12 cellular contexts compared by ENCODE assay signal in genomic region chr7:131111-132094, GRCh38.
DNase-seq lines count a peak whose midpoint lies in the region; ATAC-seq, FAIRE-seq and TF ChIP-seq lines count a peak whose summit lies in the region.
"Had no signal": no experiment of that assay in that cellular context is flagged by ENCODE, and none has a peak within 500 bp of the region (broad histone marks: within the 10 kb centered on the region; RNA-seq: fewer than 3 reads in every experiment).

No MANE protein-coding gene starts in this region.

- no peak for FAIRE-seq in GM12892 (lab: Jason Lieb, UNC)

- DNase-seq in NCI-H345 (lab: John Stamatoyannopoulos, UW) (peak; percentile 9), NCI-H345 treated with DMSO at 0.1 percent for 48 hours (lab: John Stamatoyannopoulos, UW; ENCODE audit: unreplicated experiment) (no peak), dorsolateral prefrontal cortex (peak in 8 of 10 donors; percentile 20 to 83 (median 73)), mesenchymal stem cell (no peak), testis (peak; percentile 78), GM12892 (ENCODE audit: insufficient read length) (no peak), gastrocnemius medialis (no peak), NCI-H524 treated with DMSO at 0.1 percent for 48 hours (lab: John Stamatoyannopoulos, UW) (no peak)
- DNase-seq: activated CD4-positive, alpha-beta T cell treated with anti-CD3 and anti-CD28 coated beads for 48 hours; naive thymus-derived CD8-positive, alpha-beta T cell had no signal

- peak overlapping the region in 3 of 59 donors; percentile 3 to 29 (median 12) for H3K4me3 ChIP-seq in dorsolateral prefrontal cortex
- H3K4me3 ChIP-seq in mesenchymal stem cell (ENCODE audit: insufficient read depth in 1 of 2, low read depth in 1 of 2, low read length in 2 of 2) = no peak overlapping the region
- no peak overlapping the region for H3K4me3 ChIP-seq in testis
- H3K4me3 ChIP-seq in gastrocnemius medialis = no peak overlapping the region
- H3K4me3 ChIP-seq: spleen, vagina had no signal

- intact Hi-C loops in dorsolateral prefrontal cortex (cut with DNase I) (no loop called here), testis (cut with DNase I; ENCODE audit: low total_unique reads) (no loop called here), gastrocnemius medialis (cut with DNase I; ENCODE audit: low total_unique reads) (no loop called here)

- no peaks in the 10 kb centered on the region for H3K79me1 ChIP-seq in mesenchymal stem cell (replicated peaks; ENCODE audit: low read length, poor library complexity, severe bottlenecking)

- H3K18ac ChIP-seq in mesenchymal stem cell (ENCODE audit: low read depth in 1 of 2, low read length in 2 of 2) = no peak overlapping the region

- H3K9me3 ChIP-seq in mesenchymal stem cell (ENCODE audit: control insufficient read depth, low read length) (no peaks in the 10 kb centered on the region), testis (no peaks in the 10 kb centered on the region), gastrocnemius medialis (no peaks in the 10 kb centered on the region)
- H3K9me3 ChIP-seq: spleen, vagina had no signal

- no peak overlapping the region for H3K4ac ChIP-seq in mesenchymal stem cell (ENCODE audit: low read depth in 1 of 2, low read length in 2 of 2)

- H3K4me2 ChIP-seq in mesenchymal stem cell (ENCODE audit: low read length, poor library complexity, severe bottlenecking) = no peak overlapping the region

- H2AK5ac ChIP-seq in mesenchymal stem cell (ENCODE audit: low read length, severe bottlenecking) = no peak overlapping the region

- 75% methylated on average over 22 of the region's 24 CpGs for WGBS in mesenchymal stem cell
- WGBS in testis, 2 donors = 52 to 94% methylated on average over 6 to 24 of the region's 24 CpGs

- ATAC-seq in gastrocnemius medialis = no peak
- ATAC-seq: naive thymus-derived CD8-positive, alpha-beta T cell had no signal

- H3K4me1 ChIP-seq in mesenchymal stem cell (ENCODE audit: control insufficient read depth, insufficient read depth, low read depth, low read length) = peaks cover 2% of the 10 kb centered on the region
- peaks cover 48% of the 10 kb centered on the region for H3K4me1 ChIP-seq in testis
- peaks cover 13 to 29% of the 10 kb centered on the region in 2 donors for H3K4me1 ChIP-seq in gastrocnemius medialis
- H3K4me1 ChIP-seq: vagina had no signal

- no peak overlapping the region for H4K8ac ChIP-seq in mesenchymal stem cell (ENCODE audit: low read length)

- H4K91ac ChIP-seq in mesenchymal stem cell (ENCODE audit: low read length) = no peak overlapping the region

- H3K36me3 ChIP-seq in mesenchymal stem cell (ENCODE audit: control insufficient read depth in 1 of 2, insufficient read depth in 2 of 2, low read depth in 1 of 2, low read length in 2 of 2) (no peaks in the 10 kb centered on the region), testis (ENCODE audit: low read depth, missing control alignments) (no peaks in the 10 kb centered on the region), gastrocnemius medialis (no peaks in the 10 kb centered on the region)
- H3K36me3 ChIP-seq: spleen, vagina had no signal

- H3K23ac ChIP-seq in mesenchymal stem cell (ENCODE audit: low read length in 2 of 2) = no peak overlapping the region

- no peak overlapping the region for H2AFZ ChIP-seq in mesenchymal stem cell (ENCODE audit: low read depth, low read length)

- no peaks in the 10 kb centered on the region for H3K27me3 ChIP-seq in dorsolateral prefrontal cortex
- H3K27me3 ChIP-seq in mesenchymal stem cell (ENCODE audit: control insufficient read depth in 1 of 2, insufficient read depth in 1 of 2, low read length in 2 of 2) = peaks cover 0 to 18% of the 10 kb centered on the region in 2 experiments
- no peaks in the 10 kb centered on the region for H3K27me3 ChIP-seq in testis
- H3K27me3 ChIP-seq in gastrocnemius medialis = no peaks in the 10 kb centered on the region
- H3K27me3 ChIP-seq: vagina had no signal

- TF ChIP-seq POLR2A in testis (IDR thresholded peaks at IDR 0.05) (no peak), GM12892 (IDR thresholded peaks at IDR 0.05; ENCODE audit: low read depth, low read length) (no peak), gastrocnemius medialis (IDR thresholded peaks at IDR 0.05) (no peak)

- no peak overlapping the region for H2BK5ac ChIP-seq in mesenchymal stem cell (ENCODE audit: low read depth, low read length, poor library complexity, severe bottlenecking)

- H2BK120ac ChIP-seq in mesenchymal stem cell (ENCODE audit: low read depth, low read length) = no peak overlapping the region

- H3K14ac ChIP-seq in mesenchymal stem cell (ENCODE audit: low read length in 2 of 2) = no peak overlapping the region

- H3K27ac ChIP-seq in dorsolateral prefrontal cortex (peak overlapping the region in 45 of 59 donors; percentile 12 to 77 (median 54)), mesenchymal stem cell (ENCODE audit: low read length, poor library complexity, severe bottlenecking) (no peak overlapping the region), testis (peak overlapping the region; percentile 28 to 71), gastrocnemius medialis (no peak overlapping the region)
- H3K27ac ChIP-seq: vagina had no signal

- no peak overlapping the region for H2BK15ac ChIP-seq in mesenchymal stem cell (ENCODE audit: low read depth, poor library complexity, severe bottlenecking)

- in situ Hi-C loops in gastrocnemius medialis (cut with MboI; ENCODE audit: low sequenced_read_pairs in 4 of 4) = no loop called here

- TF ChIP-seq CTCF in dorsolateral prefrontal cortex (IDR thresholded peaks at IDR 0.05 in 54 of 56, conservative IDR thresholded peaks at IDR 0.05 in 2 of 56; ENCODE audit: low read depth in 1 of 56, partially characterized antibody in 56 of 56) = no peak
- no peak for TF ChIP-seq CTCF in testis (IDR thresholded peaks at IDR 0.05)
- no peak for TF ChIP-seq CTCF in gastrocnemius medialis (IDR thresholded peaks at IDR 0.05 in 4 of 5, conservative IDR thresholded peaks at IDR 0.05 in 1 of 5)

- peak overlapping the region; percentile 34 for H3K9ac ChIP-seq in mesenchymal stem cell (ENCODE audit: low read length)

- H2BK12ac ChIP-seq in mesenchymal stem cell (ENCODE audit: low read length in 2 of 2) = no peak overlapping the region

Comparison
In these comparisons a context has a peak if more than half of its experiments do, and no peak if none do; other contexts are left out.
1. DNase-seq: peak in NCI-H345 (single experiment), dorsolateral prefrontal cortex (8 of 10) and testis (single experiment); none in NCI-H345 treated with DMSO at 0.1 percent for 48 hours (single experiment), mesenchymal stem cell (single experiment), GM12892 (single experiment), gastrocnemius medialis (0 of 2) and NCI-H524 treated with DMSO at 0.1 percent for 48 hours (single experiment).
2. H3K27ac ChIP-seq: peak in dorsolateral prefrontal cortex (45 of 59) and testis (2 of 2); none in mesenchymal stem cell (single experiment) and gastrocnemius medialis (0 of 4).